19 cellular contexts compared by ENCODE assay signal in genomic region chr12:49795654-49796105, GRCh38.
"Had no signal": no experiment of that assay in that cellular context is flagged by ENCODE, and none has a peak within 500 bp of the region (broad histone marks: within the 10 kb centered on the region; RNA-seq: fewer than 3 reads in every experiment).

No MANE protein-coding gene starts in this region.

- DNase-seq: IMR-90, Kasumi-1, MM.1S, NCI-H1092 treated with DMSO at 0.1 percent for 48 hours, NCI-H1436, NCI-H187, NCI-H2029, NCI-H2081 treated with DMSO at 0.1 percent for 48 hours, NCI-H2171, NCI-H226, NCI-H446, NCI-H510A, NCI-H524 treated with DMSO at 0.1 percent for 48 hours, NCI-H69, NCI-H774, RPMI8226, SHP77, SK-N-SH had no signal

- H3K9me3 ChIP-seq: SK-N-SH had no signal

- H3K27ac ChIP-seq: KMS-11 had no signal
